Comparison of ENCODE assay signal across 34 cellular contexts in genomic region chr12:19960527-19960926, GRCh38.
"Had no signal": no experiment of that assay in that cellular context is flagged by ENCODE, and none has a peak within 500 bp of the region (broad histone marks: within the 10 kb centered on the region; RNA-seq: fewer than 3 reads in every experiment).

No MANE protein-coding gene starts in this region.

- H3K36me3 Mint-ChIP-seq: activated CD8-positive, alpha-beta memory T cell treated with anti-CD3 and anti-CD28 coated beads, Interleukin-2, amount 10 ng/mL, durations not matched to agents 7 days and 5 days; activated naive CD4-positive, alpha-beta T cell treated with anti-CD3 and anti-CD28 coated beads, Interleukin-2, amount 10 ng/mL, durations not matched to agents 7 days and 5 days; activated naive CD4-positive, alpha-beta T cell treated with anti-CD3 and anti-CD28 coated beads, Interleukin-2, amount 50 U/mL, for 24 hours; activated naive CD8-positive, alpha-beta T cell; activated naive CD8-positive, alpha-beta T cell treated with anti-CD3 and anti-CD28 coated beads, Interleukin-2, amount 10 ng/mL, durations not matched to agents 7 days and 5 days; brain had no signal

- H3K4me3 ChIP-seq: ascending aorta, breast epithelium had no signal

- FAIRE-seq: TTC549 had no signal

- H3K27ac ChIP-seq: ascending aorta, breast epithelium, VCaP had no signal

- H3K4me3 Mint-ChIP-seq: activated B cell treated with CpG ODN at 0.5 μM for 24 hours; activated CD4-positive, alpha-beta memory T cell treated with anti-CD3 and anti-CD28 coated beads, Interleukin-2, amount 10 ng/mL, durations not matched to agents 7 days and 5 days; activated CD4-positive, alpha-beta T cell treated with anti-CD3 and anti-CD28 coated beads, Interleukin-2, amount 10 ng/mL, durations not matched to agents 7 days and 5 days; activated CD8-positive, alpha-beta memory T cell treated with anti-CD3 and anti-CD28 coated beads, Interleukin-2, amount 10 ng/mL, durations not matched to agents 7 days and 5 days; activated CD8-positive, alpha-beta T cell treated with anti-CD3 and anti-CD28 coated beads, Interleukin-2, amount 10 ng/mL, durations not matched to agents 7 days and 5 days; activated naive CD4-positive, alpha-beta T cell treated with anti-CD3 and anti-CD28 coated beads, Interleukin-2, amount 10 ng/mL, durations not matched to agents 7 days and 5 days; activated naive CD4-positive, alpha-beta T cell treated with anti-CD3 and anti-CD28 coated beads, Interleukin-2, amount 50 U/mL, for 24 hours; activated naive CD8-positive, alpha-beta T cell; activated naive CD8-positive, alpha-beta T cell treated with anti-CD3 and anti-CD28 coated beads, Interleukin-2, amount 10 ng/mL, durations not matched to agents 7 days and 5 days; activated naive CD8-positive, alpha-beta T cell treated with anti-CD3 and anti-CD28 coated beads, Interleukin-2, amount 50 U/mL, for 24 hours; activated T-cell treated with anti-CD3 and anti-CD28 coated beads, Interleukin-2, amount 50 U/mL, for 24 hours; brain; T-helper 1 cell treated with Interleukin-12 subunit alpha and Interleukin-12 subunit beta and Interleukin-4 antibody, amounts not matched to agents 30 μg/mL and 1 μg/mL, for 36 hours; T-helper 2 cell treated with Interferon-gamma antibody and Interleukin-4, amounts not matched to agents 5 μg/mL and 100 μg/mL, for 36 hours had no signal

- H3K27me3 ChIP-seq: ascending aorta, breast epithelium had no signal

- H3K4me1 Mint-ChIP-seq: activated B cell treated with CpG ODN at 0.5 μM for 24 hours; activated CD4-positive, alpha-beta memory T cell treated with anti-CD3 and anti-CD28 coated beads, Interleukin-2, amount 10 ng/mL, durations not matched to agents 7 days and 5 days; activated CD4-positive, alpha-beta T cell treated with anti-CD3 and anti-CD28 coated beads, Interleukin-2, amount 10 ng/mL, durations not matched to agents 7 days and 5 days; activated CD8-positive, alpha-beta memory T cell treated with anti-CD3 and anti-CD28 coated beads, Interleukin-2, amount 10 ng/mL, durations not matched to agents 7 days and 5 days; activated naive CD4-positive, alpha-beta T cell treated with anti-CD3 and anti-CD28 coated beads, Interleukin-2, amount 10 ng/mL, durations not matched to agents 7 days and 5 days; activated naive CD4-positive, alpha-beta T cell treated with anti-CD3 and anti-CD28 coated beads, Interleukin-2, amount 50 U/mL, for 24 hours; activated naive CD8-positive, alpha-beta T cell treated with anti-CD3 and anti-CD28 coated beads, Interleukin-2, amount 10 ng/mL, durations not matched to agents 7 days and 5 days; activated naive CD8-positive, alpha-beta T cell treated with anti-CD3 and anti-CD28 coated beads, Interleukin-2, amount 50 U/mL, for 24 hours had no signal

- H3K27me3 Mint-ChIP-seq: activated B cell treated with CpG ODN at 0.5 μM for 24 hours; activated CD4-positive, alpha-beta memory T cell treated with anti-CD3 and anti-CD28 coated beads, Interleukin-2, amount 10 ng/mL, durations not matched to agents 7 days and 5 days; activated CD4-positive, alpha-beta T cell treated with anti-CD3 and anti-CD28 coated beads, Interleukin-2, amount 10 ng/mL, durations not matched to agents 7 days and 5 days; activated naive CD4-positive, alpha-beta T cell treated with anti-CD3 and anti-CD28 coated beads, Interleukin-2, amount 10 ng/mL, durations not matched to agents 7 days and 5 days; activated naive CD4-positive, alpha-beta T cell treated with anti-CD3 and anti-CD28 coated beads, Interleukin-2, amount 50 U/mL, for 24 hours; activated naive CD8-positive, alpha-beta T cell; activated naive CD8-positive, alpha-beta T cell treated with anti-CD3 and anti-CD28 coated beads, Interleukin-2, amount 10 ng/mL, durations not matched to agents 7 days and 5 days; activated naive CD8-positive, alpha-beta T cell treated with anti-CD3 and anti-CD28 coated beads, Interleukin-2, amount 50 U/mL, for 24 hours; activated T-cell treated with anti-CD3 and anti-CD28 coated beads, Interleukin-2, amount 50 U/mL, for 24 hours; brain had no signal

- H3K4me1 ChIP-seq: breast epithelium had no signal

- H3K9me3 ChIP-seq: ascending aorta, breast epithelium had no signal

- H3K36me3 ChIP-seq: ascending aorta, breast epithelium had no signal

- ATAC-seq: activated CD8-positive, alpha-beta memory T cell treated with anti-CD3 and anti-CD28 coated beads, Interleukin-2, amount 10 ng/mL, durations not matched to agents 7 days and 5 days; activated CD8-positive, alpha-beta T cell treated with anti-CD3 and anti-CD28 coated beads, Interleukin-2, amount 10 ng/mL, durations not matched to agents 7 days and 5 days; activated naive CD8-positive, alpha-beta T cell treated with anti-CD3 and anti-CD28 coated beads, Interleukin-2, amount 50 U/mL, for 24 hours had no signal

- H3K27ac Mint-ChIP-seq: activated B cell treated with CpG ODN at 0.5 μM for 24 hours; activated CD4-positive, alpha-beta memory T cell treated with anti-CD3 and anti-CD28 coated beads, Interleukin-2, amount 10 ng/mL, durations not matched to agents 7 days and 5 days; activated CD4-positive, alpha-beta T cell treated with anti-CD3 and anti-CD28 coated beads, Interleukin-2, amount 10 ng/mL, durations not matched to agents 7 days and 5 days; activated CD8-positive, alpha-beta memory T cell treated with anti-CD3 and anti-CD28 coated beads, Interleukin-2, amount 10 ng/mL, durations not matched to agents 7 days and 5 days; activated CD8-positive, alpha-beta T cell treated with anti-CD3 and anti-CD28 coated beads, Interleukin-2, amount 10 ng/mL, durations not matched to agents 7 days and 5 days; activated naive CD4-positive, alpha-beta T cell treated with anti-CD3 and anti-CD28 coated beads, Interleukin-2, amount 10 ng/mL, durations not matched to agents 7 days and 5 days; activated naive CD4-positive, alpha-beta T cell treated with anti-CD3 and anti-CD28 coated beads, Interleukin-2, amount 50 U/mL, for 24 hours; activated naive CD8-positive, alpha-beta T cell; activated naive CD8-positive, alpha-beta T cell treated with anti-CD3 and anti-CD28 coated beads, Interleukin-2, amount 10 ng/mL, durations not matched to agents 7 days and 5 days; activated naive CD8-positive, alpha-beta T cell treated with anti-CD3 and anti-CD28 coated beads, Interleukin-2, amount 50 U/mL, for 24 hours; activated T-cell treated with anti-CD3 and anti-CD28 coated beads, Interleukin-2, amount 50 U/mL, for 24 hours; activated T-helper 2 cell treated with anti-CD3 and anti-CD28 coated beads, Interferon-gamma antibody, Interleukin-2, Interleukin-4, amounts not matched to agents 10 μg/mL and 5 μg/mL and 100 μg/mL, durations not matched to agents 14 hours and 24 hours and 36 hours; brain; T-helper 1 cell treated with Interleukin-12 subunit alpha and Interleukin-12 subunit beta and Interleukin-4 antibody, amounts not matched to agents 30 μg/mL and 1 μg/mL, for 36 hours; T-helper 2 cell treated with Interferon-gamma antibody and Interleukin-4, amounts not matched to agents 5 μg/mL and 100 μg/mL, for 36 hours had no signal

- DNase-seq: activated B cell treated with CpG ODN at 0.5 μM for 24 hours; activated CD4-positive, alpha-beta memory T cell treated with anti-CD3 and anti-CD28 coated beads, Interleukin-2, amount 10 ng/mL, durations not matched to agents 7 days and 5 days; activated CD4-positive, alpha-beta T cell treated with anti-CD3 and anti-CD28 coated beads for 4 hours; activated CD4-positive, alpha-beta T cell treated with anti-CD3 and anti-CD28 coated beads, Interleukin-2, amount 10 ng/mL, durations not matched to agents 7 days and 5 days; activated CD4-positive, alpha-beta T cell treated with anti-CD3 and anti-CD28 coated beads, Interleukin-2, amount 50 U/mL, for 48 hours; activated CD4-positive, CD25-positive, alpha-beta regulatory T cell treated with anti-CD3 and anti-CD28 coated beads, Interleukin-2, amount 50 U/mL, for 72 hours; activated CD8-positive, alpha-beta memory T cell treated with anti-CD3 and anti-CD28 coated beads for 24 hours; activated CD8-positive, alpha-beta memory T cell treated with anti-CD3 and anti-CD28 coated beads, Interleukin-2, amount 10 ng/mL, durations not matched to agents 7 days and 5 days; activated CD8-positive, alpha-beta memory T cell treated with anti-CD3 and anti-CD28 coated beads, Interleukin-2, amount 50 U/mL, for 48 hours; activated CD8-positive, alpha-beta T cell treated with anti-CD3 and anti-CD28 coated beads, Interleukin-2, amount 10 ng/mL, durations not matched to agents 7 days and 5 days; activated effector memory CD4-positive, alpha-beta T cell treated with Interleukin-2 at 50 U/mL for 16 hours; activated gamma-delta T cell; activated naive CD4-positive, alpha-beta T cell treated with anti-CD3 and anti-CD28 coated beads, Interleukin-2, amount 10 ng/mL, durations not matched to agents 7 days and 5 days; activated naive CD4-positive, alpha-beta T cell treated with Interleukin-2 at 50 U/mL for 16 hours; activated naive CD8-positive, alpha-beta T cell treated with anti-CD3 and anti-CD28 coated beads, Interleukin-2, amount 10 ng/mL, durations not matched to agents 7 days and 5 days; activated naive CD8-positive, alpha-beta T cell treated with anti-CD3 and anti-CD28 coated beads, Interleukin-2, amount 50 U/mL, for 24 hours; activated T-cell treated with anti-CD3 and anti-CD28 coated beads, Interleukin-2, amount 50 U/mL, for 24 hours; activated T-cell treated with anti-CD3 and anti-CD28 coated beads, Interleukin-2, amount 50 U/mL, for 48 hours; amygdala; anterior cingulate cortex; central memory CD4-positive, alpha-beta T cell; T-helper 1 cell; T-helper 2 cell; T-helper 9 cell had no signal

- H3K9me3 Mint-ChIP-seq: activated CD4-positive, alpha-beta memory T cell treated with anti-CD3 and anti-CD28 coated beads, Interleukin-2, amount 10 ng/mL, durations not matched to agents 7 days and 5 days; activated CD4-positive, alpha-beta T cell treated with anti-CD3 and anti-CD28 coated beads, Interleukin-2, amount 10 ng/mL, durations not matched to agents 7 days and 5 days; activated naive CD4-positive, alpha-beta T cell treated with anti-CD3 and anti-CD28 coated beads, Interleukin-2, amount 10 ng/mL, durations not matched to agents 7 days and 5 days; activated naive CD4-positive, alpha-beta T cell treated with anti-CD3 and anti-CD28 coated beads, Interleukin-2, amount 50 U/mL, for 24 hours; activated naive CD8-positive, alpha-beta T cell treated with anti-CD3 and anti-CD28 coated beads, Interleukin-2, amount 10 ng/mL, durations not matched to agents 7 days and 5 days; activated naive CD8-positive, alpha-beta T cell treated with anti-CD3 and anti-CD28 coated beads, Interleukin-2, amount 50 U/mL, for 24 hours; activated T-cell treated with anti-CD3 and anti-CD28 coated beads, Interleukin-2, amount 50 U/mL, for 24 hours; activated T-helper 2 cell treated with anti-CD3 and anti-CD28 coated beads, Interferon-gamma antibody, Interleukin-2, Interleukin-4, amounts not matched to agents 10 μg/mL and 5 μg/mL and 100 μg/mL, durations not matched to agents 14 hours and 24 hours and 36 hours; brain; T-helper 1 cell treated with Interleukin-12 subunit alpha and Interleukin-12 subunit beta and Interleukin-4 antibody, amounts not matched to agents 30 μg/mL and 1 μg/mL, for 36 hours had no signal
